In the genomic region with DNA sequence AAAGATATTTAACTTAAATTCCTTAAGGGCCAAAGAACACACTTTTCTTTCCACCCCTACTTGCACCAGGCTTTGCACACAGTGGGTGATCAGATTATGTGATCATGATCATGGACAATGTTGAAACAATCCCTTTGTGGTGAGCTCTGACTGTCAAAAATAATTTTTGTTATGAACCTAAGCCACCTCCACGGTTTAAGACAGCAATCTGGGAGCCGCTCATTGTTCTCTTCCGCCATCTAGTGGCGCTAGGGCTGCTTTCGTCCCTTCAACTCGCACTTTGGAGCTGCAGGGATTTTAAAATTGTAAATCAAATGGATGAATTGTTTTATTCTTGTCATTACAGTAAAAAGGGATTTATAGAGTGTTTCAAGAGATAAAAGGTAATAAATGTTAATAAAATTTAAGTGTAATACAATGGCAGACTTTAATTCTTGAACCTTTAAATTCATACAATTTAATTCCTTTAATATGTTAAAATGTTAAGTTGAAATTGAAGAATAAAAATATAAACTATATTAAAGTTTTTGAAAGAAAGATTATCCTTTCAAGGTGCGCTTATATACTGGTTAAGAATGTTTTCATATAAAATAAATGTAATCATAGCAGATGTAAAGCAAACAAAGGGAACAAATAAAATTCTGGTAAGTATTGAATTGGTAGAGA, we compare ENCODE assay signal across 9 cellular contexts. TPM values are rescaled to one million over a fixed set of nuclear protein-coding genes. Genes with fewer than 3 reads are reported as not detected.
A peak's percentile ranks its signal among the peaks of the same experiment; 100 is the strongest.
DNase-seq lines count a peak whose midpoint lies in the region; ATAC-seq, FAIRE-seq and TF ChIP-seq lines count a peak whose summit lies in the region.
"Had no signal": no experiment of that assay in that cellular context is flagged by ENCODE, and none has a peak within 500 bp of the region (broad histone marks: within the 10 kb centered on the region; RNA-seq: fewer than 3 reads in every experiment).

No MANE protein-coding gene starts in this region.

- no peaks in the 10 kb centered on the region for H3K9me3 Mint-ChIP-seq in T-helper 2 cell treated with Interferon-gamma antibody and Interleukin-4, amounts not matched to agents 5 μg/mL and 100 μg/mL, for 36 hours

- H3K4me3 ChIP-seq in hepatocyte (no peak overlapping the region), small intestine (ENCODE audit: low read depth in 1 of 2, low read length in 2 of 2) (no peak overlapping the region)
- H3K4me3 ChIP-seq: BLaER1 treated with 17β-estradiol and CSF1 and Interleukin-3, amounts not matched to agents 10 nM and 100 nM had no signal

- no peak overlapping the region for H2AFZ ChIP-seq in hepatocyte

- H3K4me1 ChIP-seq in hepatocyte (ENCODE audit: insufficient read depth) (no peaks in the 10 kb centered on the region), small intestine (ENCODE audit: control insufficient read depth in 2 of 2, insufficient read depth in 1 of 2, low read depth in 1 of 2, low read length in 1 of 2) (no peaks in the 10 kb centered on the region)
- H3K4me1 ChIP-seq: BLaER1 treated with 17β-estradiol and CSF1 and Interleukin-3, amounts not matched to agents 10 nM and 100 nM had no signal

- no peaks in the 10 kb centered on the region for H3K9me2 ChIP-seq in hepatocyte (replicated peaks; ENCODE audit: insufficient read depth)

- H3K36me3 ChIP-seq in hepatocyte (replicated peaks; ENCODE audit: insufficient read depth, low read depth) (no peaks in the 10 kb centered on the region), small intestine (ENCODE audit: control insufficient read depth in 2 of 2, insufficient read depth in 2 of 2, low read length in 2 of 2) (no peaks in the 10 kb centered on the region)
- H3K36me3 ChIP-seq: BLaER1 treated with 17β-estradiol and CSF1 and Interleukin-3, amounts not matched to agents 10 nM and 100 nM had no signal

- no peaks in the 10 kb centered on the region for H3K79me2 ChIP-seq in hepatocyte

- H3K4me1 Mint-ChIP-seq in T-helper 2 cell treated with Interferon-gamma antibody and Interleukin-4, amounts not matched to agents 5 μg/mL and 100 μg/mL, for 36 hours (ENCODE audit: low read depth), result no peaks in the 10 kb centered on the region

- no peaks in the 10 kb centered on the region for H3K36me3 Mint-ChIP-seq in T-helper 2 cell treated with Interferon-gamma antibody and Interleukin-4, amounts not matched to agents 5 μg/mL and 100 μg/mL, for 36 hours (ENCODE audit: low read depth)

- FAIRE-seq in small intestine (lab: Jason Lieb, UNC), result peak; percentile 51

- H3K4me3 Mint-ChIP-seq in T-helper 2 cell treated with Interferon-gamma antibody and Interleukin-4, amounts not matched to agents 5 μg/mL and 100 μg/mL, for 36 hours, result no peak overlapping the region

- peak; percentile 70 for DNase-seq in SIG-M5 treated with dmso at 0.1 percent for 504 hours (lab: John Stamatoyannopoulos, UW; ENCODE audit: unreplicated experiment)
- no peak for DNase-seq in SIG-M5 (lab: John Stamatoyannopoulos, UW)
- DNase-seq in NCI-H1694 (lab: John Stamatoyannopoulos, UW), result peak; percentile 87
- peak; percentile 41 for DNase-seq in T-helper 2 cell treated with Interferon-gamma antibody and Interleukin-4, amounts not matched to agents 5 μg/mL and 100 μg/mL, for 36 hours (ENCODE audit: low spot score)
- peak in 46 of 58 donors; percentile 1 to 77 (median 20) for DNase-seq in anterior cingulate cortex (lab: John Stamatoyannopoulos, UW)
- DNase-seq in hepatocyte (ENCODE audit: low spot score), result peak; percentile 82
- peak; percentile 66 for DNase-seq in small intestine

- H3K9me3 ChIP-seq in hepatocyte (ENCODE audit: low read depth) (no peaks in the 10 kb centered on the region), small intestine (ENCODE audit: control insufficient read depth, low read depth) (no peaks in the 10 kb centered on the region)
- H3K9me3 ChIP-seq: BLaER1 treated with 17β-estradiol and CSF1 and Interleukin-3, amounts not matched to agents 10 nM and 100 nM had no signal

- H3K27ac Mint-ChIP-seq in T-helper 2 cell treated with Interferon-gamma antibody and Interleukin-4, amounts not matched to agents 5 μg/mL and 100 μg/mL, for 36 hours, result no peak overlapping the region

- ATAC-seq in HG02884 (IDR thresholded peaks at IDR 0.05; ENCODE audit: unreplicated experiment), result peak; percentile 96

- H3K27me3 ChIP-seq in hepatocyte, result no peaks in the 10 kb centered on the region
- no peaks in the 10 kb centered on the region for H3K27me3 ChIP-seq in small intestine (ENCODE audit: control insufficient read depth in 2 of 2, insufficient read depth in 2 of 2, low read length in 2 of 2)
- H3K27me3 ChIP-seq: BLaER1 treated with 17β-estradiol and CSF1 and Interleukin-3, amounts not matched to agents 10 nM and 100 nM had no signal

- H3K27ac ChIP-seq in hepatocyte (no peak overlapping the region), small intestine (ENCODE audit: low read depth in 1 of 2, low read length in 1 of 2) (no peak overlapping the region)
- H3K27ac ChIP-seq: BLaER1 treated with 17β-estradiol and CSF1 and Interleukin-3, amounts not matched to agents 10 nM and 100 nM had no signal

- WGBS in hepatocyte (ENCODE audit: low lambda C conversion rate, missing lambda C conversion rate), result 2% methylated on average over 7 of the region's 7 CpGs
- 3 to 4% (median 3%) methylated on average over 7 of the region's 7 CpGs for WGBS in small intestine, 3 donors

- H3K27me3 Mint-ChIP-seq in T-helper 2 cell treated with Interferon-gamma antibody and Interleukin-4, amounts not matched to agents 5 μg/mL and 100 μg/mL, for 36 hours (ENCODE audit: low read depth), result peaks cover 4% of the 10 kb centered on the region

- peak overlapping the region; percentile 67 for H3K4me2 ChIP-seq in hepatocyte
- H3K4me2 ChIP-seq: BLaER1 treated with 17β-estradiol and CSF1 and Interleukin-3, amounts not matched to agents 10 nM and 100 nM had no signal

- H4K20me1 ChIP-seq in hepatocyte (ENCODE audit: insufficient read depth, poor library complexity, severe bottlenecking), result no peaks in the 10 kb centered on the region
- H4K20me1 ChIP-seq: BLaER1 treated with 17β-estradiol and CSF1 and Interleukin-3, amounts not matched to agents 10 nM and 100 nM had no signal

- TF ChIP-seq CTCF in hepatocyte (IDR thresholded peaks at IDR 0.05; ENCODE audit: poor library complexity), result peak; percentile 96

RNA-seq across cellular contexts. Expression of a gene that starts 45.3 kb away (rescaled TPM):
- total RNA-seq in hepatocyte, result 8.1 and 8.5 TPM in 2 replicates
- polyA plus RNA-seq in hepatocyte, result 3.0 and 4.0 TPM in 2 replicates
- polyA plus RNA-seq in small intestine, result 1 to 10 TPM in 2 of 3 donors, under 1 TPM in 1; 0.67 to 2.8 (median 1.1) TPM
